Comparison of ENCODE assay signal across 8 cellular contexts in genomic region chr12:53381739-53382630, GRCh38. TPM values are rescaled to one million over a fixed set of nuclear protein-coding genes. Genes with fewer than 3 reads are reported as not detected.
DNase-seq lines count a peak whose midpoint lies in the region; TF ChIP-seq lines count a peak whose summit lies in the region.

No MANE protein-coding gene starts in this region.

- H3K36me3 ChIP-seq in ES-I3 (ENCODE audit: insufficient read depth, low read length), result peaks cover 20% of the 10 kb centered on the region
- peaks cover 26% of the 10 kb centered on the region for H3K36me3 ChIP-seq in muscle layer of colon (ENCODE audit: insufficient read depth, low read length)
- peaks cover 0 to 36% of the 10 kb centered on the region in 2 donors for H3K36me3 ChIP-seq in vagina

- no peaks in the 10 kb centered on the region for H3K27me3 ChIP-seq in muscle layer of colon (ENCODE audit: control insufficient read depth in 1 of 2, insufficient read depth in 2 of 2, low read length in 2 of 2)
- no peaks in the 10 kb centered on the region for H3K27me3 ChIP-seq in vagina

- H3K36me3 Mint-ChIP-seq in activated CD4-positive, alpha-beta T cell treated with anti-CD3 and anti-CD28 coated beads, Interleukin-2, amount 10 ng/mL, durations not matched to agents 7 days and 5 days (ENCODE audit: low read depth), result peaks cover 45% of the 10 kb centered on the region

- H3K4me1 ChIP-seq in ES-I3 (ENCODE audit: insufficient read depth, low read length), result peaks cover 16% of the 10 kb centered on the region
- peaks cover 52% of the 10 kb centered on the region for H3K4me1 ChIP-seq in muscle layer of colon (ENCODE audit: insufficient read depth, low read length)
- H3K4me1 ChIP-seq in vagina, result peaks cover 62% of the 10 kb centered on the region

- H3K4me3 Mint-ChIP-seq in activated CD4-positive, alpha-beta T cell treated with anti-CD3 and anti-CD28 coated beads, Interleukin-2, amount 10 ng/mL, durations not matched to agents 7 days and 5 days, result peak overlapping the region; percentile 85

- no peaks in the 10 kb centered on the region for H3K9me3 Mint-ChIP-seq in activated CD4-positive, alpha-beta T cell treated with anti-CD3 and anti-CD28 coated beads, Interleukin-2, amount 10 ng/mL, durations not matched to agents 7 days and 5 days

- no peaks in the 10 kb centered on the region for H3K9me3 ChIP-seq in ES-I3 (ENCODE audit: control insufficient read depth, insufficient read depth, low read length)
- no peaks in the 10 kb centered on the region for H3K9me3 ChIP-seq in muscle layer of colon (ENCODE audit: low read length)
- no peaks in the 10 kb centered on the region for H3K9me3 ChIP-seq in vagina

- POLR2A ChIA-PET in activated CD4-positive, alpha-beta T cell treated with anti-CD3 and anti-CD28 coated beads, Interleukin-2, amount 10 ng/mL, durations not matched to agents 7 days and 5 days (lab: Charles Lee), result no interaction called here

- peak; percentile 77 for TF ChIP-seq CTCF in epithelial cell of proximal tubule (conservative IDR thresholded peaks at IDR 0.05; ENCODE audit: low read depth, low read length)
- TF ChIP-seq CTCF in vagina (IDR thresholded peaks at IDR 0.05), result peak in 1 of 3 experiments; percentile 25

- CTCF ChIA-PET in activated CD4-positive, alpha-beta T cell treated with anti-CD3 and anti-CD28 coated beads, Interleukin-2, amount 10 ng/mL, durations not matched to agents 7 days and 5 days (lab: Charles Lee), result interaction anchor here (0.6 to 4.1 kb wide), 15 partner anchors 14 to 245 kb away, joined by 3 to 34 read pairs (median 4); partner anchors contain the start of genes AAAS and PRR13

- intact Hi-C loops in vagina (cut with DNase I), result loop anchor here (10.0 kb wide), 1 partner anchor 73 kb away; the partner anchor contains the start of gene PCBP2

- H3K4me3 ChIP-seq in epithelial cell of proximal tubule (ENCODE audit: low read depth, low read length) (peak overlapping the region; percentile 53), muscle layer of colon (ENCODE audit: low read depth in 1 of 2, low read length in 2 of 2) (peak overlapping the region; percentile 14 to 58), vagina (peak overlapping the region; percentile 64 to 93)

- DNase-seq in LHCN-M2 (ENCODE audit: low read depth), result peak; percentile 83
- peak; percentile 62 for DNase-seq in activated CD4-positive, alpha-beta T cell treated with anti-CD3 and anti-CD28 coated beads, Interleukin-2, amount 10 ng/mL, durations not matched to agents 7 days and 5 days
- DNase-seq in epithelial cell of proximal tubule (ENCODE audit: low read depth), result peak; percentile 93
- peak in 1 of 2 donors; percentile 89 for DNase-seq in vagina (ENCODE audit: extremely low spot score in 2 of 2)
- no peak for DNase-seq in epidermal melanocyte (ENCODE audit: insufficient read length, low spot score)
- no peak for DNase-seq in GM19238 (ENCODE audit: insufficient read length, low spot score)

- H3K27ac ChIP-seq in muscle layer of colon (ENCODE audit: low read depth, low read length) (peak overlapping the region; percentile 12), vagina (peak overlapping the region; percentile 100)

- peak overlapping the region; percentile 90 for H3K27ac Mint-ChIP-seq in activated CD4-positive, alpha-beta T cell treated with anti-CD3 and anti-CD28 coated beads, Interleukin-2, amount 10 ng/mL, durations not matched to agents 7 days and 5 days

- peak overlapping the region; percentile 83 for H3K9ac ChIP-seq in ES-I3 (ENCODE audit: low read depth, low read length)
- H3K9ac ChIP-seq in muscle layer of colon (ENCODE audit: low read length), result peak overlapping the region; percentile 26

- no peaks in the 10 kb centered on the region for H3K27me3 Mint-ChIP-seq in activated CD4-positive, alpha-beta T cell treated with anti-CD3 and anti-CD28 coated beads, Interleukin-2, amount 10 ng/mL, durations not matched to agents 7 days and 5 days

- peaks cover 50% of the 10 kb centered on the region for H3K4me1 Mint-ChIP-seq in activated CD4-positive, alpha-beta T cell treated with anti-CD3 and anti-CD28 coated beads, Interleukin-2, amount 10 ng/mL, durations not matched to agents 7 days and 5 days

- TF ChIP-seq POLR2A in vagina (IDR thresholded peaks at IDR 0.05), result no peak

RNA-seq across cellular contexts. Expression of gene SP1, which starts 2.0 kb away (rescaled TPM):
- total RNA-seq in LHCN-M2 (2014; rRNA removed) (26.5 and 37.1 TPM in 2 replicates), epithelial cell of proximal tubule (29.2 and 33.6 TPM in 2 replicates), vagina (76.1 TPM)
- polyA plus RNA-seq in LHCN-M2 (2012), result 12.5 TPM
- 10 to 100 TPM; 94.8 to 99.3 TPM for total RNA-seq in activated CD4-positive, alpha-beta T cell treated with anti-CD3 and anti-CD28 coated beads, Interleukin-2, amount 10 ng/mL, durations not matched to agents 7 days and 5 days

RNA-seq across cellular contexts. Expression of gene AMHR2, which starts 41.7 kb away (rescaled TPM):
- total RNA-seq in LHCN-M2 (2014; rRNA removed) (not detected in 2 replicates), epithelial cell of proximal tubule (not detected in 2 replicates), vagina (1.2 TPM)
- polyA plus RNA-seq in LHCN-M2 (2012), result not detected
- not detected for total RNA-seq in activated CD4-positive, alpha-beta T cell treated with anti-CD3 and anti-CD28 coated beads, Interleukin-2, amount 10 ng/mL, durations not matched to agents 7 days and 5 days

RNA-seq across cellular contexts. Expression of gene SP7, which starts 45.8 kb away (rescaled TPM):
- total RNA-seq in LHCN-M2 (2014; rRNA removed) (not detected in 2 replicates), epithelial cell of proximal tubule (not detected in 2 replicates), vagina (not detected)
- not detected for polyA plus RNA-seq in LHCN-M2 (2012)
- total RNA-seq in activated CD4-positive, alpha-beta T cell treated with anti-CD3 and anti-CD28 coated beads, Interleukin-2, amount 10 ng/mL, durations not matched to agents 7 days and 5 days, result not detected

RNA-seq across cellular contexts. Expression of gene PRR13, which starts 59.5 kb away (rescaled TPM):
- total RNA-seq in LHCN-M2 (2014; rRNA removed) (89.5 and 92.8 TPM in 2 replicates), epithelial cell of proximal tubule (132 and 137 TPM in 2 replicates), vagina (54.0 TPM)
- 244 TPM for polyA plus RNA-seq in LHCN-M2 (2012)
- total RNA-seq in activated CD4-positive, alpha-beta T cell treated with anti-CD3 and anti-CD28 coated beads, Interleukin-2, amount 10 ng/mL, durations not matched to agents 7 days and 5 days, result 100 to 1,000 TPM; 223 to 229 TPM

Comparison
In these comparisons a context has a peak if more than half of its experiments do, and no peak if none do; other contexts are left out.
1. DNase-seq: peak in LHCN-M2 (single experiment), activated CD4-positive, alpha-beta T cell treated with anti-CD3 and anti-CD28 coated beads, Interleukin-2, amount 10 ng/mL, durations not matched to agents 7 days and 5 days (single experiment) and epithelial cell of proximal tubule (single experiment); none in epidermal melanocyte (single experiment) and GM19238 (single experiment).
2. Peak in every context shown above with its lines, with median percentiles within 50 percentile points of each other: H3K4me3 ChIP-seq.